Comparison of ENCODE assay signal across 19 cellular contexts in the genomic region with DNA sequence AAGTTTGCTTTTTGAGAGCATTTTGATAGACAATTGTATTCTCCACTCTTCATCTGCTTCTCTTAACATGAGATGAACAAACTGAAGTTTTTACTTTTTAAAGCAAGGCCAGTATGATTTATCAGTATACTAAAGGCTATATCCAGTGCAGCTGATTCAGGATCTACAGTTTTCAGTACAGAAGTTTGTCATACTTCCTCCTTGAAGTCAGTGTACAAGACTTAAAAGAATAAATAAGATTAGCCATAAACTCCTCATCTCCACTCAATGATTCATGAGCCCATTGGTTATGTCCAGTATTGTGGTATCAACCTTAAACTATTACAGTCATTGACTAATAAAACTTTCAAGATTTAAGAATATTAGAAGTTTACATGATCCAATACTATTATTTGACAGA.
"Had no signal": no experiment of that assay in that cellular context is flagged by ENCODE, and none has a peak within 500 bp of the region (broad histone marks: within the 10 kb centered on the region; RNA-seq: fewer than 3 reads in every experiment).

No MANE protein-coding gene starts in this region.

- H3K4me3 ChIP-seq: dorsolateral prefrontal cortex, esophagus squamous epithelium, right lobe of liver, transverse colon had no signal

- FAIRE-seq: colon, urothelium cell line had no signal

- ATAC-seq: activated CD8-positive, alpha-beta T cell treated with anti-CD3 and anti-CD28 coated beads, Interleukin-2, amount 10 ng/mL, durations not matched to agents 7 days and 5 days; effector memory CD8-positive, alpha-beta T cell; foreskin keratinocyte; left ventricle myocardium superior; natural killer cell treated with Interleukin-12 subunit alpha and Interleukin-12 subunit beta and Interleukin-15 and Interleukin-18, amount 100 ng/mL, for 72 hours; right lobe of liver; stimulated activated naive B cell treated with anti-CD40 and anti-IgM and Interleukin-4, amounts not matched to agents 10 μg/mL and 1 μg/mL and 100 μg/mL, for 72 hours had no signal

- DNase-seq: activated CD4-positive, alpha-beta T cell treated with anti-CD3 and anti-CD28 coated beads, Interleukin-2, amount 10 ng/mL, durations not matched to agents 24 days and 14 days; activated CD8-positive, alpha-beta T cell treated with anti-CD3 and anti-CD28 coated beads, Interleukin-2, amount 10 ng/mL, durations not matched to agents 7 days and 5 days; activated gamma-delta T cell; anterior cingulate cortex; dorsolateral prefrontal cortex; effector memory CD8-positive, alpha-beta T cell; esophagus squamous epithelium; foreskin keratinocyte; left ventricle myocardium superior; mammary epithelial cell; midbrain; right lobe of liver; stimulated activated CD4-positive, alpha-beta T cell treated with anti-CD3 and anti-CD28 coated beads, Interleukin-2, amount 100 ng/mL, for 48 hours; stimulated activated CD8-positive, alpha-beta memory T cell treated with anti-CD3 and anti-CD28 coated beads, Interleukin-4, amount 100 ng/mL, for 48 hours; stimulated activated naive B cell treated with anti-CD40 and anti-IgM and Interleukin-4, amounts not matched to agents 10 μg/mL and 1 μg/mL and 100 μg/mL, for 72 hours; transverse colon had no signal
